ENCODE assay signal across 8 cellular contexts in genomic region chr16:88096659-88097058, GRCh38.
DNase-seq lines count a peak whose midpoint lies in the region; ATAC-seq, FAIRE-seq and TF ChIP-seq lines count a peak whose summit lies in the region.
"Not testable (repeated sequence)": the region's sequence is repeated elsewhere in the genome, so short reads cannot be mapped to it uniquely, and the experiment has no call there.

No MANE protein-coding gene starts in this region.

- intact Hi-C loops in HepG2 (cut with micrococcal nuclease; ENCODE audit: unreplicated experiment); posterior vena cava (cut with DNase I): not testable (repeated sequence)

- H3K27ac ChIP-seq in GM23338 (ENCODE audit: low read depth); HEK293 (ENCODE audit: extremely low read depth, low read depth, low read length); HepG2 (ENCODE audit: extremely low read length, insufficient read depth, low read length); osteoblast (ENCODE audit: low read depth, low read length): not testable (repeated sequence)

- CTCF ChIA-PET in HEK293 (lab: Yijun Ruan, JAX); HepG2 (lab: Yijun Ruan, JAX; ENCODE audit: low intra/inter-chr PET ratio, low total read pairs): not testable (repeated sequence)

- ATAC-seq in GM23338, HepG2: not testable (repeated sequence)

- H3K27ac Mint-ChIP-seq in GM23338 = not testable (repeated sequence)

- POLR2A ChIA-PET in HEK293 (lab: Yijun Ruan, JAX); HepG2 (lab: Yijun Ruan, JAX): not testable (repeated sequence)

- H3K9me3 ChIP-seq in HEK293 (ENCODE audit: control insufficient read depth, insufficient read depth, low read depth, low read length); osteoblast (ENCODE audit: low read depth, low read length): not testable (repeated sequence)
- H3K9me3 ChIP-seq in HepG2 (ENCODE audit: low read length) = peaks cover 16% of the 10 kb centered on the region

- H3K4me3 Mint-ChIP-seq in GM23338 = not testable (repeated sequence)

- not testable (repeated sequence) for H3K36me3 ChIP-seq in GM23338 (ENCODE audit: insufficient read depth); HEK293 (ENCODE audit: control insufficient read depth in 2 of 2, insufficient read depth in 1 of 2, low read length in 2 of 2); bronchial epithelial cell (ENCODE audit: control insufficient read depth, insufficient read depth, low read length); HepG2 (replicated peaks in 1 of 2; ENCODE audit: control insufficient read depth in 1 of 2, insufficient read depth in 2 of 2, low read length in 2 of 2); osteoblast (ENCODE audit: insufficient read depth, low read length)

- not testable (repeated sequence) for H3K4me3 ChIP-seq in GM23338; HEK293 (ENCODE audit: low read depth, low read length); bronchial epithelial cell (ENCODE audit: low read depth, low read length); HepG2 (replicated peaks in 1 of 3; ENCODE audit: insufficient read depth in 1 of 3, low read depth in 2 of 3, low read length in 3 of 3); osteoblast (ENCODE audit: insufficient read depth, low read length)

- TF ChIP-seq CTCF in GM23338 (conservative IDR thresholded peaks at IDR 0.05; ENCODE audit: low read depth in 2 of 2); HEK293 (tag by site-specific recombination; IDR thresholded peaks at IDR 0.05); bronchial epithelial cell (IDR thresholded peaks at IDR 0.05; ENCODE audit: insufficient read depth, low read length, severe bottlenecking); HepG2 (CRISPR knock-in tag; IDR thresholded peaks at IDR 0.05); osteoblast (IDR thresholded peaks at IDR 0.05; ENCODE audit: extremely low read depth, low read depth, low read length): not testable (repeated sequence)

- DNase-seq in GM23338 (ENCODE audit: low spot score); HTR-8/SVneo (ENCODE audit: insufficient read length, low spot score); bronchial epithelial cell (ENCODE audit: low read depth); HepG2 (ENCODE audit: low spot score): not testable (repeated sequence)
- DNase-seq in amniotic epithelial cell (ENCODE audit: low read depth) (peak; percentile 8), osteoblast (ENCODE audit: insufficient read length, low spot score, missing footprints) (peak; percentile 27), posterior vena cava (ENCODE audit: low spot score) (peak; percentile 23)

- not testable (repeated sequence) for H3K4me2 ChIP-seq in GM23338; HepG2 (ENCODE audit: low read depth, low read length); osteoblast (ENCODE audit: insufficient read depth, low read length)

- FAIRE-seq in HTR-8/SVneo (lab: Jason Lieb, UNC) (peak; percentile 79), bronchial epithelial cell (lab: Jason Lieb, UNC) (peak; percentile 77)
- FAIRE-seq in HepG2 (lab: Jason Lieb, UNC) = not testable (repeated sequence)

- H3K9me3 Mint-ChIP-seq in GM23338 = peaks cover 28% of the 10 kb centered on the region

- TF ChIP-seq POLR2A in HepG2 (IDR thresholded peaks at IDR 0.05; ENCODE audit: insufficient read depth in 1 of 2, low read depth in 2 of 2, low read length in 2 of 2) = not testable (repeated sequence)

- not testable (repeated sequence) for H3K9ac ChIP-seq in HepG2 (ENCODE audit: insufficient read depth, low read depth, low read length)

- not testable (repeated sequence) for H3K36me3 Mint-ChIP-seq in GM23338 (ENCODE audit: low read depth)

- H4K20me1 ChIP-seq in GM23338 (replicated peaks; ENCODE audit: insufficient read depth); HepG2 (ENCODE audit: insufficient read depth, low read length); osteoblast (ENCODE audit: insufficient read depth, low read length): not testable (repeated sequence)

- H3K79me2 ChIP-seq in GM23338 (replicated peaks; ENCODE audit: insufficient read depth); HepG2 (ENCODE audit: insufficient read depth, low read length); osteoblast (ENCODE audit: insufficient read depth, low read length): not testable (repeated sequence)

- H3K4me1 Mint-ChIP-seq in GM23338 = not testable (repeated sequence)

- H3K9me2 ChIP-seq in GM23338 (ENCODE audit: insufficient read depth) = not testable (repeated sequence)

- TF ChIP-seq EP300 in HepG2 (IDR thresholded peaks at IDR 0.05; ENCODE audit: low read depth in 2 of 2, low read length in 2 of 2); HepG2 (CRISPR knock-in tag; IDR thresholded peaks at IDR 0.05; ENCODE audit: borderline replicate concordance): not testable (repeated sequence)

- not testable (repeated sequence) for TF ChIP-seq RAD21 in HepG2 (CRISPR knock-in tag; IDR thresholded peaks at IDR 0.05)

- H3K27me3 Mint-ChIP-seq in GM23338 (ENCODE audit: insufficient read depth, low read depth, poor library complexity) = peaks cover 11% of the 10 kb centered on the region

- not testable (repeated sequence) for BruUV-seq in HepG2 (replicated peaks; lab: Mats Ljungman, UMichigan)

- in situ Hi-C loops in HepG2 (cut with HindIII; ENCODE audit: extremely low pct_ligation_motif_present, low pct_unique_long_range_greater_than_20kb) = not testable (repeated sequence)

- not testable (repeated sequence) for H2AFZ ChIP-seq in GM23338; HepG2 (ENCODE audit: low read length); osteoblast (ENCODE audit: low read length)

- not testable (repeated sequence) for H3F3A ChIP-seq in GM23338 (replicated peaks; ENCODE audit: low read depth)

- not testable (repeated sequence) for H3K4me1 ChIP-seq in GM23338 (ENCODE audit: insufficient read depth); HEK293 (ENCODE audit: control insufficient read depth, insufficient read depth, low read length); HepG2 (ENCODE audit: insufficient read depth, low read length); osteoblast (ENCODE audit: insufficient read depth, low read length)

- WGBS in HepG2 (ENCODE audit: low lambda C conversion rate) = 45% methylated on average over 2 of the region's 2 CpGs

- not testable (repeated sequence) for H3K27me3 ChIP-seq in GM23338 (ENCODE audit: insufficient read depth); bronchial epithelial cell (ENCODE audit: control insufficient read depth, insufficient read depth, low read length)
- H3K27me3 ChIP-seq in HepG2 (ENCODE audit: control insufficient read depth in 1 of 2, insufficient read depth in 2 of 2, low read length in 2 of 2) = peaks cover 4 to 17% of the 10 kb centered on the region in 2 experiments; a peak in 4 of 5 replicates
- peaks cover 19% of the 10 kb centered on the region for H3K27me3 ChIP-seq in osteoblast (ENCODE audit: insufficient read depth, low read length)

TF ChIP-seq in GM23338, 12 proteins besides CTCF, POLR2A, EP300 and RAD21:
- TF ChIP-seq ZNF331 (CRISPR knock-in tag; IDR thresholded peaks at IDR 0.05; ENCODE audit: low read depth) = peak; percentile 99

TF ChIP-seq in HEK293, 187 proteins besides CTCF, POLR2A, EP300 and RAD21:
- TF ChIP-seq SETDB1 (IDR thresholded peaks at IDR 0.05; ENCODE audit: insufficient read length, low read length) = peak; percentile 74
- peak; percentile 52; the same call in 1 of the 2 replicates for TF ChIP-seq TRIM28 (IDR thresholded peaks at IDR 0.05; ENCODE audit: borderline replicate concordance, low read length)

TF ChIP-seq in HepG2, 621 proteins besides CTCF, POLR2A, EP300 and RAD21:
- TF ChIP-seq ZNF331 (CRISPR knock-in tag; IDR thresholded peaks at IDR 0.05) = peak; percentile 100
